ENCODE assay signal across 2 cellular contexts in the genomic region with DNA sequence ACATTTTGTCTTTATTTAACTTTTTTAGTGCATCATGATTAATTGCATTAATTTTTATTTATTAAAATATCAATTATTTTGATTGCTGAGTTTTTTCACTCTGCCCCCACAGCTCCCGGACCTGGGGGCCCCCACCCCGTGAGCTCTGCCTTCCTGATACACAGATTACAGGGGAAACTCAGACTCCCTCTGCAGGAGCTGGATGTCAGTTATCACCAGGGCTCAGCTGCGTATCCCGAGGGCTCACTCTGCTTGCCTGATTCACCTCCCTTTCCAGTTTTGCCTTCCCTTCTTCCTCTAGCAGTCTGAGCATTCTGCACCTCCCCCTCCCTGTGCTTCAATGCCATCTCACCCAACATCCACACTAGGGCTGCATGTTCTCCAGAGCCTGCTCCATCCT.
TF ChIP-seq lines count a peak whose summit lies in the region.

No MANE protein-coding gene starts in this region.

TF ChIP-seq in GM23338, 12 proteins besides CTCF, POLR2A, EP300 and RAD21 (continued from another document):
- TF ChIP-seq, protein P1, sequence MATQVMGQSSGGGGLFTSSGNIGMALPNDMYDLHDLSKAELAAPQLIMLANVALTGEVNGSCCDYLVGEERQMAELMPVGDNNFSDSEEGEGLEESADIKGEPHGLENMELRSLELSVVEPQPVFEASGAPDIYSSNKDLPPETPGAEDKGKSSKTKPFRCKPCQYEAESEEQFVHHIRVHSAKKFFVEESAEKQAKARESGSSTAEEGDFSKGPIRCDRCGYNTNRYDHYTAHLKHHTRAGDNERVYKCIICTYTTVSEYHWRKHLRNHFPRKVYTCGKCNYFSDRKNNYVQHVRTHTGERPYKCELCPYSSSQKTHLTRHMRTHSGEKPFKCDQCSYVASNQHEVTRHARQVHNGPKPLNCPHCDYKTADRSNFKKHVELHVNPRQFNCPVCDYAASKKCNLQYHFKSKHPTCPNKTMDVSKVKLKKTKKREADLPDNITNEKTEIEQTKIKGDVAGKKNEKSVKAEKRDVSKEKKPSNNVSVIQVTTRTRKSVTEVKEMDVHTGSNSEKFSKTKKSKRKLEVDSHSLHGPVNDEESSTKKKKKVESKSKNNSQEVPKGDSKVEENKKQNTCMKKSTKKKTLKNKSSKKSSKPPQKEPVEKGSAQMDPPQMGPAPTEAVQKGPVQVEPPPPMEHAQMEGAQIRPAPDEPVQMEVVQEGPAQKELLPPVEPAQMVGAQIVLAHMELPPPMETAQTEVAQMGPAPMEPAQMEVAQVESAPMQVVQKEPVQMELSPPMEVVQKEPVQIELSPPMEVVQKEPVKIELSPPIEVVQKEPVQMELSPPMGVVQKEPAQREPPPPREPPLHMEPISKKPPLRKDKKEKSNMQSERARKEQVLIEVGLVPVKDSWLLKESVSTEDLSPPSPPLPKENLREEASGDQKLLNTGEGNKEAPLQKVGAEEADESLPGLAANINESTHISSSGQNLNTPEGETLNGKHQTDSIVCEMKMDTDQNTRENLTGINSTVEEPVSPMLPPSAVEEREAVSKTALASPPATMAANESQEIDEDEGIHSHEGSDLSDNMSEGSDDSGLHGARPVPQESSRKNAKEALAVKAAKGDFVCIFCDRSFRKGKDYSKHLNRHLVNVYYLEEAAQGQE (IDR thresholded peaks at IDR 0.05; ENCODE audit: unreplicated experiment) = no peak
- TF ChIP-seq, protein P2, sequence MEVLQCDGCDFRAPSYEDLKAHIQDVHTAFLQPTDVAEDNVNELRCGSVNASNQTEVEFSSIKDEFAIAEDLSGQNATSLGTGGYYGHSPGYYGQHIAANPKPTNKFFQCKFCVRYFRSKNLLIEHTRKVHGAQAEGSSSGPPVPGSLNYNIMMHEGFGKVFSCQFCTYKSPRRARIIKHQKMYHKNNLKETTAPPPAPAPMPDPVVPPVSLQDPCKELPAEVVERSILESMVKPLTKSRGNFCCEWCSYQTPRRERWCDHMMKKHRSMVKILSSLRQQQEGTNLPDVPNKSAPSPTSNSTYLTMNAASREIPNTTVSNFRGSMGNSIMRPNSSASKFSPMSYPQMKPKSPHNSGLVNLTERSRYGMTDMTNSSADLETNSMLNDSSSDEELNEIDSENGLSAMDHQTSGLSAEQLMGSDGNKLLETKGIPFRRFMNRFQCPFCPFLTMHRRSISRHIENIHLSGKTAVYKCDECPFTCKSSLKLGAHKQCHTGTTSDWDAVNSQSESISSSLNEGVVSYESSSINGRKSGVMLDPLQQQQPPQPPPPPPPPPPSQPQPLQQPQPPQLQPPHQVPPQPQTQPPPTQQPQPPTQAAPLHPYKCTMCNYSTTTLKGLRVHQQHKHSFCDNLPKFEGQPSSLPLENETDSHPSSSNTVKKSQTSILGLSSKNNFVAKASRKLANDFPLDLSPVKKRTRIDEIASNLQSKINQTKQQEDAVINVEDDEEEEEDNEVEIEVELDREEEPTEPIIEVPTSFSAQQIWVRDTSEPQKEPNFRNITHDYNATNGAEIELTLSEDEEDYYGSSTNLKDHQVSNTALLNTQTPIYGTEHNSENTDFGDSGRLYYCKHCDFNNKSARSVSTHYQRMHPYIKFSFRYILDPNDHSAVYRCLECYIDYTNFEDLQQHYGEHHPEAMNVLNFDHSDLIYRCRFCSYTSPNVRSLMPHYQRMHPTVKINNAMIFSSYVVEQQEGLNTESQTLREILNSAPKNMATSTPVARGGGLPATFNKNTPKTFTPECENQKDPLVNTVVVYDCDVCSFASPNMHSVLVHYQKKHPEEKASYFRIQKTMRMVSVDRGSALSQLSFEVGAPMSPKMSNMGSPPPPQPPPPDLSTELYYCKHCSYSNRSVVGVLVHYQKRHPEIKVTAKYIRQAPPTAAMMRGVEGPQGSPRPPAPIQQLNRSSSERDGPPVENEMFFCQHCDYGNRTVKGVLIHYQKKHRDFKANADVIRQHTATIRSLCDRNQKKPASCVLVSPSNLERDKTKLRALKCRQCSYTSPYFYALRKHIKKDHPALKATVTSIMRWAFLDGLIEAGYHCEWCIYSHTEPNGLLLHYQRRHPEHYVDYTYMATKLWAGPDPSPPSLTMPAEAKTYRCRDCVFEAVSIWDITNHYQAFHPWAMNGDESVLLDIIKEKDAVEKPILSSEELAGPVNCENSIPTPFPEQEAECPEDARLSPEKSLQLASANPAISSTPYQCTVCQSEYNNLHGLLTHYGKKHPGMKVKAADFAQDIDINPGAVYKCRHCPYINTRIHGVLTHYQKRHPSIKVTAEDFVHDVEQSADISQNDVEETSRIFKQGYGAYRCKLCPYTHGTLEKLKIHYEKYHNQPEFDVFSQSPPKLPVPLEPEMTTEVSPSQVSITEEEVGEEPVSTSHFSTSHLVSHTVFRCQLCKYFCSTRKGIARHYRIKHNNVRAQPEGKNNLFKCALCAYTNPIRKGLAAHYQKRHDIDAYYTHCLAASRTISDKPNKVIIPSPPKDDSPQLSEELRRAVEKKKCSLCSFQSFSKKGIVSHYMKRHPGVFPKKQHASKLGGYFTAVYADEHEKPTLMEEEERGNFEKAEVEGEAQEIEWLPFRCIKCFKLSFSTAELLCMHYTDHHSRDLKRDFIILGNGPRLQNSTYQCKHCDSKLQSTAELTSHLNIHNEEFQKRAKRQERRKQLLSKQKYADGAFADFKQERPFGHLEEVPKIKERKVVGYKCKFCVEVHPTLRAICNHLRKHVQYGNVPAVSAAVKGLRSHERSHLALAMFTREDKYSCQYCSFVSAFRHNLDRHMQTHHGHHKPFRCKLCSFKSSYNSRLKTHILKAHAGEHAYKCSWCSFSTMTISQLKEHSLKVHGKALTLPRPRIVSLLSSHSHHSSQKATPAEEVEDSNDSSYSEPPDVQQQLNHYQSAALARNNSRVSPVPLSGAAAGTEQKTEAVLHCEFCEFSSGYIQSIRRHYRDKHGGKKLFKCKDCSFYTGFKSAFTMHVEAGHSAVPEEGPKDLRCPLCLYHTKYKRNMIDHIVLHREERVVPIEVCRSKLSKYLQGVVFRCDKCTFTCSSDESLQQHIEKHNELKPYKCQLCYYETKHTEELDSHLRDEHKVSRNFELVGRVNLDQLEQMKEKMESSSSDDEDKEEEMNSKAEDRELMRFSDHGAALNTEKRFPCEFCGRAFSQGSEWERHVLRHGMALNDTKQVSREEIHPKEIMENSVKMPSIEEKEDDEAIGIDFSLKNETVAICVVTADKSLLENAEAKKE (CRISPR knock-in tag; IDR thresholded peaks at IDR 0.05) = no peak
- TF ChIP-seq ZNF331 (CRISPR knock-in tag; IDR thresholded peaks at IDR 0.05; ENCODE audit: low read depth) (no peak), JUNB (IDR thresholded peaks at IDR 0.05; ENCODE audit: unreplicated experiment) (no peak), POLR2AphosphoS5 (IDR thresholded peaks at IDR 0.05; ENCODE audit: low read depth) (no peak), EZH2phosphoT487 (IDR thresholded peaks at IDR 0.05; ENCODE audit: unreplicated experiment) (no peak), EZH2 (IDR thresholded peaks at IDR 0.05; ENCODE audit: low read depth, unreplicated experiment) (no peak), ZNF114 (CRISPR knock-in tag; IDR thresholded peaks at IDR 0.05) (no peak)
- TF ChIP-seq, protein P3, sequence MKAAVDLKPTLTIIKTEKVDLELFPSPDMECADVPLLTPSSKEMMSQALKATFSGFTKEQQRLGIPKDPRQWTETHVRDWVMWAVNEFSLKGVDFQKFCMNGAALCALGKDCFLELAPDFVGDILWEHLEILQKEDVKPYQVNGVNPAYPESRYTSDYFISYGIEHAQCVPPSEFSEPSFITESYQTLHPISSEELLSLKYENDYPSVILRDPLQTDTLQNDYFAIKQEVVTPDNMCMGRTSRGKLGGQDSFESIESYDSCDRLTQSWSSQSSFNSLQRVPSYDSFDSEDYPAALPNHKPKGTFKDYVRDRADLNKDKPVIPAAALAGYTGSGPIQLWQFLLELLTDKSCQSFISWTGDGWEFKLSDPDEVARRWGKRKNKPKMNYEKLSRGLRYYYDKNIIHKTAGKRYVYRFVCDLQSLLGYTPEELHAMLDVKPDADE (IDR thresholded peaks at IDR 0.05) = no peak
TF ChIP-seq in GM23338: peak in this region for 0.

TF ChIP-seq in SK-N-SH treated with all-trans-retinoic acid at 6 μM for 48 hours, 23 proteins besides CTCF, POLR2A, EP300 and RAD21:
- TF ChIP-seq, protein P4, sequence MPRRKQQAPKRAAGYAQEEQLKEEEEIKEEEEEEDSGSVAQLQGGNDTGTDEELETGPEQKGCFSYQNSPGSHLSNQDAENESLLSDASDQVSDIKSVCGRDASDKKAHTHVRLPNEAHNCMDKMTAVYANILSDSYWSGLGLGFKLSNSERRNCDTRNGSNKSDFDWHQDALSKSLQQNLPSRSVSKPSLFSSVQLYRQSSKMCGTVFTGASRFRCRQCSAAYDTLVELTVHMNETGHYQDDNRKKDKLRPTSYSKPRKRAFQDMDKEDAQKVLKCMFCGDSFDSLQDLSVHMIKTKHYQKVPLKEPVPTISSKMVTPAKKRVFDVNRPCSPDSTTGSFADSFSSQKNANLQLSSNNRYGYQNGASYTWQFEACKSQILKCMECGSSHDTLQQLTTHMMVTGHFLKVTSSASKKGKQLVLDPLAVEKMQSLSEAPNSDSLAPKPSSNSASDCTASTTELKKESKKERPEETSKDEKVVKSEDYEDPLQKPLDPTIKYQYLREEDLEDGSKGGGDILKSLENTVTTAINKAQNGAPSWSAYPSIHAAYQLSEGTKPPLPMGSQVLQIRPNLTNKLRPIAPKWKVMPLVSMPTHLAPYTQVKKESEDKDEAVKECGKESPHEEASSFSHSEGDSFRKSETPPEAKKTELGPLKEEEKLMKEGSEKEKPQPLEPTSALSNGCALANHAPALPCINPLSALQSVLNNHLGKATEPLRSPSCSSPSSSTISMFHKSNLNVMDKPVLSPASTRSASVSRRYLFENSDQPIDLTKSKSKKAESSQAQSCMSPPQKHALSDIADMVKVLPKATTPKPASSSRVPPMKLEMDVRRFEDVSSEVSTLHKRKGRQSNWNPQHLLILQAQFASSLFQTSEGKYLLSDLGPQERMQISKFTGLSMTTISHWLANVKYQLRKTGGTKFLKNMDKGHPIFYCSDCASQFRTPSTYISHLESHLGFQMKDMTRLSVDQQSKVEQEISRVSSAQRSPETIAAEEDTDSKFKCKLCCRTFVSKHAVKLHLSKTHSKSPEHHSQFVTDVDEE (CRISPR knock-in tag; IDR thresholded peaks at IDR 0.05) = no peak
- TF ChIP-seq ZNF8 (CRISPR knock-in tag; IDR thresholded peaks at IDR 0.05) (no peak), ZC3H10 (CRISPR knock-in tag; IDR thresholded peaks at IDR 0.05) (no peak), ZFP30 (CRISPR knock-in tag; IDR thresholded peaks at IDR 0.05) (no peak), ESRRG (CRISPR knock-in tag; IDR thresholded peaks at IDR 0.05) (no peak), ZNF70 (CRISPR knock-in tag; IDR thresholded peaks at IDR 0.05) (no peak), ZFP3 (CRISPR knock-in tag; IDR thresholded peaks at IDR 0.05) (no peak), SNAI2 (CRISPR knock-in tag; IDR thresholded peaks at IDR 0.05) (no peak), BACH2 (CRISPR knock-in tag; IDR thresholded peaks at IDR 0.05; ENCODE audit: borderline replicate concordance) (no peak), OSR1 (CRISPR knock-in tag; IDR thresholded peaks at IDR 0.05) (no peak), GLIS3 (CRISPR knock-in tag; IDR thresholded peaks at IDR 0.05) (no peak), ISL1 (CRISPR knock-in tag; IDR thresholded peaks at IDR 0.05) (no peak), TOX (CRISPR knock-in tag; IDR thresholded peaks at IDR 0.05; ENCODE audit: borderline replicate concordance) (no peak), ARNTL (CRISPR knock-in tag; IDR thresholded peaks at IDR 0.05; ENCODE audit: borderline replicate concordance, low read depth) (no peak)
- TF ChIP-seq, protein P5, sequence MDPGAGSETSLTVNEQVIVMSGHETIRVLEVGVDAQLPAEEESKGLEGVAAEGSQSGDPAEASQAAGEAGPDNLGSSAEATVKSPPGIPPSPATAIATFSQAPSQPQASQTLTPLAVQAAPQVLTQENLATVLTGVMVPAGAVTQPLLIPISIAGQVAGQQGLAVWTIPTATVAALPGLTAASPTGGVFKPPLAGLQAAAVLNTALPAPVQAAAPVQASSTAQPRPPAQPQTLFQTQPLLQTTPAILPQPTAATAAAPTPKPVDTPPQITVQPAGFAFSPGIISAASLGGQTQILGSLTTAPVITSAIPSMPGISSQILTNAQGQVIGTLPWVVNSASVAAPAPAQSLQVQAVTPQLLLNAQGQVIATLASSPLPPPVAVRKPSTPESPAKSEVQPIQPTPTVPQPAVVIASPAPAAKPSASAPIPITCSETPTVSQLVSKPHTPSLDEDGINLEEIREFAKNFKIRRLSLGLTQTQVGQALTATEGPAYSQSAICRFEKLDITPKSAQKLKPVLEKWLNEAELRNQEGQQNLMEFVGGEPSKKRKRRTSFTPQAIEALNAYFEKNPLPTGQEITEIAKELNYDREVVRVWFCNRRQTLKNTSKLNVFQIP (CRISPR knock-in tag; IDR thresholded peaks at IDR 0.05; ENCODE audit: borderline replicate concordance, low read depth) = no peak
- TF ChIP-seq, protein P6, sequence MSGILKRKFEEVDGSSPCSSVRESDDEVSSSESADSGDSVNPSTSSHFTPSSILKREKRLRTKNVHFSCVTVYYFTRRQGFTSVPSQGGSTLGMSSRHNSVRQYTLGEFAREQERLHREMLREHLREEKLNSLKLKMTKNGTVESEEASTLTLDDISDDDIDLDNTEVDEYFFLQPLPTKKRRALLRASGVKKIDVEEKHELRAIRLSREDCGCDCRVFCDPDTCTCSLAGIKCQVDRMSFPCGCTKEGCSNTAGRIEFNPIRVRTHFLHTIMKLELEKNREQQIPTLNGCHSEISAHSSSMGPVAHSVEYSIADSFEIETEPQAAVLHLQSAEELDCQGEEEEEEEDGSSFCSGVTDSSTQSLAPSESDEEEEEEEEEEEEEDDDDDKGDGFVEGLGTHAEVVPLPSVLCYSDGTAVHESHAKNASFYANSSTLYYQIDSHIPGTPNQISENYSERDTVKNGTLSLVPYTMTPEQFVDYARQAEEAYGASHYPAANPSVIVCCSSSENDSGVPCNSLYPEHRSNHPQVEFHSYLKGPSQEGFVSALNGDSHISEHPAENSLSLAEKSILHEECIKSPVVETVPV (CRISPR knock-in tag; IDR thresholded peaks at IDR 0.05) = no peak
